Comparison of ENCODE assay signal across 24 cellular contexts in genomic region chr4:125200556-125200955, GRCh38.
DNase-seq lines count a peak whose midpoint lies in the region; ATAC-seq and TF ChIP-seq lines count a peak whose summit lies in the region.
"Had no signal": no experiment of that assay in that cellular context is flagged by ENCODE, and none has a peak within 500 bp of the region (broad histone marks: within the 10 kb centered on the region; RNA-seq: fewer than 3 reads in every experiment).

No MANE protein-coding gene starts in this region.

- no peak overlapping the region for H3K56ac ChIP-seq in IMR-90 (ENCODE audit: extremely low read depth, insufficient read depth, low read length)

- peak overlapping the region; percentile 51; the same call in 1 of the 2 replicates for H4K5ac ChIP-seq in IMR-90 (ENCODE audit: low read depth, low read length)

- no peak overlapping the region for H2BK120ac ChIP-seq in IMR-90 (ENCODE audit: low read depth, low read length)

- H2AK9ac ChIP-seq in IMR-90 (replicated peaks; ENCODE audit: low read depth, low read length, poor library complexity): no peak overlapping the region

- peaks cover 9% of the 10 kb centered on the region for H3K9me3 Mint-ChIP-seq in T-helper 2 cell treated with Interferon-gamma antibody and Interleukin-4, amounts not matched to agents 5 μg/mL and 100 μg/mL, for 36 hours

- in situ Hi-C loops in IMR-90 (cut with MboI; ENCODE audit: low sequenced_read_pairs): no loop called here

- POLR2A ChIA-PET in IMR-90 (lab: Charles Lee; ENCODE audit: unreplicated experiment): no interaction called here

- H3K23ac ChIP-seq in IMR-90 (ENCODE audit: low read depth, low read length): no peak overlapping the region

- H3K4me2 ChIP-seq in IMR-90 (ENCODE audit: low read depth, low read length) (no peak overlapping the region; the same call in 1 of the 2 replicates), OCI-LY3 (ENCODE audit: low read length) (no peak overlapping the region)
- H3K4me2 ChIP-seq: BLaER1 treated with 17β-estradiol and CSF1 and Interleukin-3, amounts not matched to agents 10 nM and 100 nM had no signal

- dilution Hi-C loops in IMR-90 (cut with HindIII; ENCODE audit: low sequenced_read_pairs, unreplicated experiment): no loop called here

- no peak for TF ChIP-seq RAD21 in IMR-90 (IDR thresholded peaks at IDR 0.05; ENCODE audit: low read length)

- H3K9ac ChIP-seq in IMR-90 (ENCODE audit: low read depth, low read length) (no peak overlapping the region), OCI-LY3 (ENCODE audit: low read length) (no peak overlapping the region)
- H3K9ac ChIP-seq: BLaER1 treated with 17β-estradiol and CSF1 and Interleukin-3, amounts not matched to agents 10 nM and 100 nM; GM23248 had no signal

- H2BK15ac ChIP-seq in IMR-90 (ENCODE audit: low read depth, low read length): no peak overlapping the region

- TF ChIP-seq POLR2A in IMR-90 (IDR thresholded peaks at IDR 0.05; ENCODE audit: low read depth, low read length): no peak

- no peak overlapping the region for H2AK5ac ChIP-seq in IMR-90 (ENCODE audit: low read depth, low read length)

- no peak overlapping the region for H3K4me3 Mint-ChIP-seq in T-helper 2 cell treated with Interferon-gamma antibody and Interleukin-4, amounts not matched to agents 5 μg/mL and 100 μg/mL, for 36 hours
- H3K4me3 Mint-ChIP-seq: CD4-positive, alpha-beta memory T cell; T-cell had no signal

- no peak overlapping the region; a peak in 1 of 4 replicates for H4K8ac ChIP-seq in IMR-90 (ENCODE audit: low read depth in 2 of 2, low read length in 2 of 2)

- no peaks in the 10 kb centered on the region for H3K79me1 ChIP-seq in IMR-90 (ENCODE audit: low read depth in 1 of 2, low read length in 2 of 2)

- H4K20me1 ChIP-seq in IMR-90 (ENCODE audit: insufficient read depth, low read length) (no peaks in the 10 kb centered on the region), OCI-LY3 (ENCODE audit: insufficient read depth, low read length) (no peaks in the 10 kb centered on the region)
- H4K20me1 ChIP-seq: BLaER1 treated with 17β-estradiol and CSF1 and Interleukin-3, amounts not matched to agents 10 nM and 100 nM had no signal

- H3K4ac ChIP-seq in IMR-90 (ENCODE audit: low read depth, low read length): no peak overlapping the region

- CTCF ChIA-PET in IMR-90 (lab: Yijun Ruan, JAX): no interaction called here

- WGBS in IMR-90 (ENCODE audit: extremely low coverage in 2 of 2, insufficient read length in 1 of 2), 2 experiments: no CpG with 5 or more reads among the region's 1 CpG

- H3K9me3 ChIP-seq in IMR-90 (ENCODE audit: control insufficient read depth, insufficient read depth, low read length) (no peaks in the 10 kb centered on the region), OCI-LY3 (ENCODE audit: insufficient read depth, low read length) (no peaks in the 10 kb centered on the region), left lung (no peaks in the 10 kb centered on the region), upper lobe of right lung (no peaks in the 10 kb centered on the region)
- H3K9me3 ChIP-seq: Caco-2, HAP-1 had no signal

- no peaks in the 10 kb centered on the region for H3K36me3 Mint-ChIP-seq in T-helper 2 cell treated with Interferon-gamma antibody and Interleukin-4, amounts not matched to agents 5 μg/mL and 100 μg/mL, for 36 hours (ENCODE audit: low read depth)
- H3K36me3 Mint-ChIP-seq: CD4-positive, alpha-beta memory T cell; T-cell had no signal

- no peak overlapping the region; the same call in 1 of the 2 replicates for H3K14ac ChIP-seq in IMR-90 (replicated peaks; ENCODE audit: low read depth, low read length)

- no peak overlapping the region for H4K91ac ChIP-seq in IMR-90 (ENCODE audit: insufficient read depth, low read depth, low read length)

- no peak for DNase-seq in IMR-90
- no peak for DNase-seq in left lung
- DNase-seq in upper lobe of right lung: no peak
- no peak for DNase-seq in NCI-H2227 (lab: John Stamatoyannopoulos, UW; ENCODE audit: unreplicated experiment)
- DNase-seq in NCI-H510A (lab: John Stamatoyannopoulos, UW): no peak
- no peak for DNase-seq in T-helper 2 cell treated with Interferon-gamma antibody and Interleukin-4, amounts not matched to agents 5 μg/mL and 100 μg/mL, for 36 hours (ENCODE audit: low spot score)
- DNase-seq: Caco-2; CD4-positive, alpha-beta memory T cell; DMS 273 treated with DMSO at 0.1 percent for 48 hours; DMS79 treated with DMSO at 0.1 percent for 48 hours; GM23248; NCI-H1092 treated with DMSO at 0.1 percent for 48 hours; NCI-H1436 treated with DMSO at 0.1 percent for 48 hours; NCI-H1930; NCI-H2227 treated with DMSO at 0.1 percent for 48 hours; NCI-H524; NCI-H774; SHP77; T-cell had no signal

- H3K18ac ChIP-seq in IMR-90 (ENCODE audit: low read depth, low read length): peak overlapping the region; percentile 44; the same call in 1 of the 2 replicates

- no peaks in the 10 kb centered on the region for H3K27me3 ChIP-seq in IMR-90 (ENCODE audit: control insufficient read depth, insufficient read depth, low read length)
- no peaks in the 10 kb centered on the region for H3K27me3 ChIP-seq in OCI-LY3 (ENCODE audit: low read depth, low read length)
- H3K27me3 ChIP-seq in left lung: no peaks in the 10 kb centered on the region
- H3K27me3 ChIP-seq in upper lobe of right lung: no peaks in the 10 kb centered on the region
- H3K27me3 ChIP-seq: BLaER1 treated with 17β-estradiol and CSF1 and Interleukin-3, amounts not matched to agents 10 nM and 100 nM had no signal

- H2BK5ac ChIP-seq in IMR-90 (ENCODE audit: low read depth, low read length, poor library complexity, severe bottlenecking): no peak overlapping the region

- ATAC-seq in IMR-90 (ENCODE audit: low read depth) (no peak), left lung (peak; percentile 74), upper lobe of right lung (peak; percentile 41)
- ATAC-seq: K562, T-cell had no signal

- no peaks in the 10 kb centered on the region for H3K4me1 ChIP-seq in IMR-90 (ENCODE audit: control insufficient read depth, insufficient read depth, low read length)
- H3K4me1 ChIP-seq in OCI-LY3 (ENCODE audit: low read length): no peaks in the 10 kb centered on the region
- H3K4me1 ChIP-seq in left lung: no peaks in the 10 kb centered on the region
- no peaks in the 10 kb centered on the region for H3K4me1 ChIP-seq in upper lobe of right lung
- H3K4me1 ChIP-seq: Caco-2, HAP-1 had no signal

- TF ChIP-seq CTCF in IMR-90 (conservative IDR thresholded peaks at IDR 0.05; ENCODE audit: low read depth, low read length): no peak
- no peak for TF ChIP-seq CTCF in OCI-LY3 (IDR thresholded peaks at IDR 0.05; ENCODE audit: low read depth, low read length)
- TF ChIP-seq CTCF in left lung (IDR thresholded peaks at IDR 0.05): no peak
- no peak for TF ChIP-seq CTCF in upper lobe of right lung (IDR thresholded peaks at IDR 0.05)

- H3K4me3 ChIP-seq in IMR-90 (ENCODE audit: insufficient read depth, low read depth, low read length) (no peak overlapping the region), OCI-LY3 (ENCODE audit: low read length) (no peak overlapping the region), left lung (no peak overlapping the region), upper lobe of right lung (no peak overlapping the region)
- H3K4me3 ChIP-seq: BLaER1 treated with 17β-estradiol and CSF1 and Interleukin-3, amounts not matched to agents 10 nM and 100 nM; GM23248; HAP-1; K562; SK-N-MC had no signal

- H2BK20ac ChIP-seq in IMR-90 (ENCODE audit: low read depth, low read length): no peak overlapping the region

- no peaks in the 10 kb centered on the region for H3K79me2 ChIP-seq in OCI-LY3 (ENCODE audit: low read length)

- no peaks in the 10 kb centered on the region for H3K27me3 Mint-ChIP-seq in T-helper 2 cell treated with Interferon-gamma antibody and Interleukin-4, amounts not matched to agents 5 μg/mL and 100 μg/mL, for 36 hours (ENCODE audit: low read depth)
- H3K27me3 Mint-ChIP-seq: CD4-positive, alpha-beta memory T cell; T-cell had no signal

- H3K27ac Mint-ChIP-seq in T-helper 2 cell treated with Interferon-gamma antibody and Interleukin-4, amounts not matched to agents 5 μg/mL and 100 μg/mL, for 36 hours: no peak overlapping the region
- H3K27ac Mint-ChIP-seq: CD4-positive, alpha-beta memory T cell; T-cell had no signal

- no TSS peak for BruUV-seq in IMR-90 (replicated peaks; lab: Mats Ljungman, UMichigan)

- H2AFZ ChIP-seq in IMR-90 (replicated peaks; ENCODE audit: low read length, poor library complexity) (no peak overlapping the region), OCI-LY3 (ENCODE audit: low read depth, low read length) (peak overlapping the region; percentile 34)
- H2AFZ ChIP-seq: GM23248 had no signal

- no peaks in the 10 kb centered on the region for H3K36me3 ChIP-seq in IMR-90 (ENCODE audit: control insufficient read depth, insufficient read depth, low read length)
- no peaks in the 10 kb centered on the region for H3K36me3 ChIP-seq in OCI-LY3 (replicated peaks; ENCODE audit: low read depth, low read length)
- no peaks in the 10 kb centered on the region for H3K36me3 ChIP-seq in left lung
- no peaks in the 10 kb centered on the region for H3K36me3 ChIP-seq in upper lobe of right lung
- H3K36me3 ChIP-seq: BLaER1 treated with 17β-estradiol and CSF1 and Interleukin-3, amounts not matched to agents 10 nM and 100 nM; HAP-1 had no signal

- intact Hi-C loops in IMR-90 (cut with micrococcal nuclease): no loop called here
- intact Hi-C loops in left lung (cut with DNase I): no loop called here
- intact Hi-C loops in upper lobe of right lung (cut with DNase I): no loop called here

- H3K4me1 Mint-ChIP-seq in T-helper 2 cell treated with Interferon-gamma antibody and Interleukin-4, amounts not matched to agents 5 μg/mL and 100 μg/mL, for 36 hours (ENCODE audit: low read depth): no peaks in the 10 kb centered on the region
- H3K4me1 Mint-ChIP-seq: CD4-positive, alpha-beta memory T cell; T-cell had no signal

- no peak overlapping the region for H3K27ac ChIP-seq in IMR-90 (ENCODE audit: insufficient read depth, low read length)
- no peak overlapping the region for H3K27ac ChIP-seq in OCI-LY3 (ENCODE audit: low read length)
- no peak overlapping the region for H3K27ac ChIP-seq in left lung
- H3K27ac ChIP-seq in upper lobe of right lung: no peak overlapping the region
- H3K27ac ChIP-seq: BLaER1 treated with 17β-estradiol and CSF1 and Interleukin-3, amounts not matched to agents 10 nM and 100 nM; GM23248; SK-N-MC had no signal

- H3K9me1 ChIP-seq in IMR-90 (ENCODE audit: insufficient read depth, low read length): no peaks in the 10 kb centered on the region

TF ChIP-seq in IMR-90, 13 proteins besides CTCF, POLR2A, EP300 and RAD21 (continues in another document):
- no peak for TF ChIP-seq CEBPB (IDR thresholded peaks at IDR 0.05; ENCODE audit: low read depth, low read length)
- no peak for TF ChIP-seq MXI1 (IDR thresholded peaks at IDR 0.05; ENCODE audit: borderline replicate concordance, low read depth, low read length)
- no peak for TF ChIP-seq BHLHE40 (IDR thresholded peaks at IDR 0.05; ENCODE audit: low read depth, low read length)
- TF ChIP-seq MAZ (IDR thresholded peaks at IDR 0.05; ENCODE audit: borderline replicate concordance, low read depth, low read length): no peak
- TF ChIP-seq SMC3 (IDR thresholded peaks at IDR 0.05; ENCODE audit: low read depth, low read length): no peak
- no peak for TF ChIP-seq FOS (IDR thresholded peaks at IDR 0.05; ENCODE audit: low read depth, low read length)
- TF ChIP-seq NFE2L2 (IDR thresholded peaks at IDR 0.05; ENCODE audit: low read depth, low read length): no peak
